Comparison of ENCODE assay signal across 20 cellular contexts in genomic region chr12:123036471-123037285, GRCh38.
"Had no signal": no experiment of that assay in that cellular context is flagged by ENCODE, and none has a peak within 500 bp of the region (broad histone marks: within the 10 kb centered on the region; RNA-seq: fewer than 3 reads in every experiment).

No MANE protein-coding gene starts in this region.

- H3K9me3 ChIP-seq: heart left ventricle, right atrium auricular region had no signal

- H3K27ac ChIP-seq: foreskin keratinocyte, heart left ventricle, right atrium auricular region had no signal

- ATAC-seq: activated CD4-positive, CD25-positive, alpha-beta regulatory T cell treated with anti-CD3 and anti-CD28 coated beads, Interleukin-2, amount 50 U/mL, for 24 hours; foreskin keratinocyte; heart left ventricle; left lobe of liver; stimulated activated naive CD8-positive, alpha-beta T cell treated with anti-CD3 and anti-CD28 coated beads, Interleukin-15, Interleukin-2, amounts not matched to agents 100 U/mL and 50 U/mL, for 24 hours; T-helper 17 cell had no signal

- H3K9me3 Mint-ChIP-seq: activated naive CD8-positive, alpha-beta T cell treated with anti-CD3 and anti-CD28 coated beads for 36 hours; activated T-cell treated with anti-CD3 and anti-CD28 coated beads, Interleukin-2, amount 50 U/mL, for 24 hours; brain; central memory CD8-positive, alpha-beta T cell; nephron; type B pancreatic cell had no signal

- H3K4me3 ChIP-seq: heart left ventricle, right atrium auricular region had no signal

- H3K27ac Mint-ChIP-seq: activated naive CD8-positive, alpha-beta T cell treated with anti-CD3 and anti-CD28 coated beads for 36 hours; brain; nephron; progenitor cell of endocrine pancreas; T-helper 17 cell; type B pancreatic cell had no signal

- H3K4me3 Mint-ChIP-seq: activated naive CD8-positive, alpha-beta T cell treated with anti-CD3 and anti-CD28 coated beads for 36 hours; activated T-cell treated with anti-CD3 and anti-CD28 coated beads, Interleukin-2, amount 50 U/mL, for 24 hours; brain; central memory CD8-positive, alpha-beta T cell; nephron; T-helper 17 cell; type B pancreatic cell had no signal

- H3K36me3 Mint-ChIP-seq: brain, type B pancreatic cell had no signal

- H3K4me1 ChIP-seq: right atrium auricular region had no signal

- H3K27me3 Mint-ChIP-seq: activated naive CD8-positive, alpha-beta T cell treated with anti-CD3 and anti-CD28 coated beads for 36 hours; activated T-cell treated with anti-CD3 and anti-CD28 coated beads, Interleukin-2, amount 50 U/mL, for 24 hours; brain; central memory CD8-positive, alpha-beta T cell; T-helper 17 cell had no signal

- H3K27me3 ChIP-seq: foreskin keratinocyte, heart left ventricle, right atrium auricular region had no signal

- DNase-seq: activated effector memory CD4-positive, alpha-beta T cell treated with Interleukin-2 at 50 U/mL for 16 hours; activated naive CD8-positive, alpha-beta T cell treated with anti-CD3 and anti-CD28 coated beads for 36 hours; activated T-cell treated with anti-CD3 and anti-CD28 coated beads, Interleukin-2, amount 50 U/mL, for 24 hours; effector CD8-positive, alpha-beta T cell; foreskin keratinocyte; heart left ventricle; mammary epithelial cell; occipital lobe; stimulated activated CD4-positive, alpha-beta T cell treated with anti-CD3 and anti-CD28 coated beads, Interleukin-4, amount 100 ng/mL, for 4 hours; stimulated activated CD8-positive, alpha-beta memory T cell treated with anti-CD3 and anti-CD28 coated beads, Interleukin-4, amount 100 ng/mL, for 48 hours; stimulated activated naive CD8-positive, alpha-beta T cell treated with anti-CD3 and anti-CD28 coated beads, Interleukin-15, Interleukin-2, amounts not matched to agents 100 U/mL and 50 U/mL, for 24 hours; T-helper 17 cell had no signal
